Comparison of ENCODE assay signal across 12 cellular contexts in genomic region chr17:19651461-19652238, GRCh38. TPM values are rescaled to one million over a fixed set of nuclear protein-coding genes. Genes with fewer than 3 reads are reported as not detected.
DNase-seq lines count a peak whose midpoint lies in the region; ATAC-seq and TF ChIP-seq lines count a peak whose summit lies in the region.
"Had no signal": no experiment of that assay in that cellular context is flagged by ENCODE, and none has a peak within 500 bp of the region (broad histone marks: within the 10 kb centered on the region; RNA-seq: fewer than 3 reads in every experiment).

No MANE protein-coding gene starts in this region.

- intact Hi-C loops in prostate gland (cut with DNase I): loop anchor here (5.0 kb wide), 1 partner anchor 139 kb away; no protein-coding TSS in a partner anchor

- peaks cover 10% of the 10 kb centered on the region for H3K36me3 ChIP-seq in ACC112 (ENCODE audit: insufficient read depth, low read length)
- H3K36me3 ChIP-seq in prostate gland: peaks cover 0 to 7% of the 10 kb centered on the region in 2 donors

- H3K27ac ChIP-seq in ACC112 (ENCODE audit: low read depth, low read length) (peak overlapping the region; percentile 48), foreskin keratinocyte (no peak overlapping the region), prostate gland (peak overlapping the region; percentile 61 to 97)
- H3K27ac ChIP-seq: WERI-Rb-1 had no signal

- no peaks in the 10 kb centered on the region for H3K9me3 ChIP-seq in prostate gland

- H3K4me1 ChIP-seq in ACC112 (ENCODE audit: control insufficient read depth, insufficient read depth, low read length, unreplicated experiment): peaks cover 32% of the 10 kb centered on the region
- H3K4me1 ChIP-seq in foreskin keratinocyte: peaks cover 41% of the 10 kb centered on the region
- H3K4me1 ChIP-seq in prostate gland (replicated peaks): peaks cover 20% of the 10 kb centered on the region

- H3K27me3 ChIP-seq in ACC112 (ENCODE audit: insufficient read depth, low read length) (no peaks in the 10 kb centered on the region), foreskin keratinocyte (no peaks in the 10 kb centered on the region), prostate gland (replicated peaks; ENCODE audit: insufficient read depth) (no peaks in the 10 kb centered on the region)

- H3K79me2 ChIP-seq in ACC112 (ENCODE audit: control insufficient read depth, insufficient read depth, low read length, unreplicated experiment): peaks cover 32% of the 10 kb centered on the region

- ATAC-seq in foreskin keratinocyte (no peak), GM18502 (IDR thresholded peaks at IDR 0.05; ENCODE audit: poor library complexity, unreplicated experiment) (no peak)

- 58% methylated on average over 5 of the region's 5 CpGs for WGBS in prostate gland

- TF ChIP-seq CTCF in foreskin keratinocyte (conservative IDR thresholded peaks at IDR 0.05) (peak; percentile 21), prostate gland (IDR thresholded peaks at IDR 0.05) (no peak)

- TF ChIP-seq POLR2A in prostate gland (IDR thresholded peaks at IDR 0.05): no peak

- no peak overlapping the region for H2AFZ ChIP-seq in ACC112 (ENCODE audit: low read length, unreplicated experiment)

- DNase-seq in SW480 (ENCODE audit: low spot score) (peak; percentile 10), foreskin keratinocyte (peak in 1 of 2 donors; percentile 40), prostate gland (ENCODE audit: low spot score) (no peak), KG1 (lab: John Stamatoyannopoulos, UW) (no peak), SHP77 treated with DMSO at 0.1 percent for 48 hours (lab: John Stamatoyannopoulos, UW) (no peak)
- DNase-seq in activated CD4-positive, alpha-beta T cell treated with anti-CD3 and anti-CD28 coated beads, Interleukin-2, amount 50 U/mL, for 4 hours: no peak
- DNase-seq: NCI-H2171; nucleus accumbens; stimulated activated CD4-positive, alpha-beta T cell treated with anti-CD3 and anti-CD28 coated beads, Interleukin-4, amount 100 ng/mL, for 1 hour; WERI-Rb-1 had no signal

- H3K4me3 ChIP-seq in ACC112 (ENCODE audit: low read depth, low read length) (peak overlapping the region; percentile 47), prostate gland (peak overlapping the region; percentile 69 to 71)

RNA-seq across cellular contexts. Expression of gene ALDH3A2, which starts 3.1 kb away (rescaled TPM):
- total RNA-seq in foreskin keratinocyte (53.0 and 66.1 TPM in 2 replicates), prostate gland (100 to 1,000 TPM; 202 to 357 TPM)
- polyA plus RNA-seq in foreskin keratinocyte: 32.5 and 32.7 TPM in 2 replicates
